ENCODE assay signal across 9 cellular contexts in genomic region chr10:46992794-46993552, GRCh38.
DNase-seq lines count a peak whose midpoint lies in the region; ATAC-seq, FAIRE-seq and TF ChIP-seq lines count a peak whose summit lies in the region.
"Had no signal": no experiment of that assay in that cellular context is flagged by ENCODE, and none has a peak within 500 bp of the region (broad histone marks: within the 10 kb centered on the region; RNA-seq: fewer than 3 reads in every experiment).

No MANE protein-coding gene starts in this region.

- H3K36me3 ChIP-seq in A673 (ENCODE audit: insufficient read depth, low read length, poor library complexity, severe bottlenecking) (no peaks in the 10 kb centered on the region), fibroblast of lung (ENCODE audit: control insufficient read depth, insufficient read depth, low read length) (no peaks in the 10 kb centered on the region), pancreas (no peaks in the 10 kb centered on the region)

- H3K9ac ChIP-seq in H9 (ENCODE audit: extremely low read depth, insufficient read length, low read length), result no peak overlapping the region
- H3K9ac ChIP-seq in fibroblast of lung (ENCODE audit: insufficient read depth, low read length), result no peak overlapping the region

- H2AFZ ChIP-seq in H9 (ENCODE audit: low read length), result peak overlapping the region; percentile 78
- H2AFZ ChIP-seq in fibroblast of lung (ENCODE audit: low read length), result peak overlapping the region; percentile 55

- H3K4me2 ChIP-seq in H9 (ENCODE audit: insufficient read depth, insufficient read length, low read length), result no peak overlapping the region
- H3K4me2 ChIP-seq in fibroblast of lung (ENCODE audit: extremely low read depth, insufficient read depth, low read length), result peak overlapping the region; percentile 15

- H3K4me1 Mint-ChIP-seq in H9, result peaks cover 6 to 12% of the 10 kb centered on the region in 2 experiments

- intact Hi-C loops in A673 (cut with micrococcal nuclease; ENCODE audit: unreplicated experiment), result no loop called here
- intact Hi-C loops in pancreas (cut with DNase I), result no loop called here

- CTCF ChIA-PET in A673 (lab: Charles Lee), result interaction anchor here (1.0 kb wide), 1 partner anchor 319 kb away, joined by 4 read pairs; no protein-coding TSS in a partner anchor

- no peak overlapping the region for H2BK12ac ChIP-seq in H9 (ENCODE audit: insufficient read length, low read depth, low read length)

- H3K4ac ChIP-seq in H9 (ENCODE audit: low read depth, low read length), result no peak overlapping the region

- no peak overlapping the region for H4K5ac ChIP-seq in H9 (ENCODE audit: insufficient read length, low read depth, low read length)

- H3K4me3 Mint-ChIP-seq in H9, result no peak overlapping the region
- H3K4me3 Mint-ChIP-seq: dendritic cell treated with granulocyte-macrophage colony-stimulating factor and Interleukin-4, amounts not matched to agents 40 ng/mL and 50 ng/mL, for 4 days had no signal

- H2BK20ac ChIP-seq in H9 (ENCODE audit: low read depth, low read length, poor library complexity, severe bottlenecking), result no peak overlapping the region

- FAIRE-seq in pancreas (lab: Jason Lieb, UNC), result no peak

- peaks cover 0 to 4% (median 2%) of the 10 kb centered on the region in 3 experiments; a peak in 1 of 7 replicates for H3K36me3 Mint-ChIP-seq in H9 (ENCODE audit: insufficient read depth in 1 of 3, low read depth in 3 of 3)

- BruUV-seq in A673 (replicated peaks; lab: Mats Ljungman, UMichigan), result no TSS peak

- H2AK5ac ChIP-seq in H9 (ENCODE audit: insufficient read length, low read length), result no peak overlapping the region

- no CpG with 5 or more reads among the region's 7 CpGs for WGBS in H9 (ENCODE audit: extremely low coverage, insufficient read length, low lambda C conversion rate)
- 71 to 79% methylated on average over 7 of the region's 7 CpGs for WGBS in pancreas, 2 donors

- H3K79me1 ChIP-seq in H9 (ENCODE audit: insufficient read depth, low read depth, low read length, poor library complexity, severe bottlenecking), result no peaks in the 10 kb centered on the region

- no peak overlapping the region for H2BK15ac ChIP-seq in H9 (ENCODE audit: low read depth, low read length)

- no peaks in the 10 kb centered on the region for H3K79me2 ChIP-seq in H9 (ENCODE audit: insufficient read depth, low read length)
- no peaks in the 10 kb centered on the region for H3K79me2 ChIP-seq in fibroblast of lung (ENCODE audit: control insufficient read depth, insufficient read depth, low read length)

- H3K23ac ChIP-seq in H9 (ENCODE audit: insufficient read length, low read depth, low read length), result no peak overlapping the region

- H4K91ac ChIP-seq in H9 (ENCODE audit: insufficient read length, low read depth, low read length), result no peak overlapping the region

- no peaks in the 10 kb centered on the region for H3K27me3 Mint-ChIP-seq in H9 (ENCODE audit: low read depth)
- H3K27me3 Mint-ChIP-seq: dendritic cell treated with granulocyte-macrophage colony-stimulating factor and Interleukin-4, amounts not matched to agents 40 ng/mL and 50 ng/mL, for 4 days had no signal

- H3K27ac Mint-ChIP-seq in H9, result peak overlapping the region in 1 of 3 experiments; percentile 88; a peak in 2 of 7 replicates
- H3K27ac Mint-ChIP-seq: dendritic cell treated with granulocyte-macrophage colony-stimulating factor and Interleukin-4, amounts not matched to agents 40 ng/mL and 50 ng/mL, for 4 days had no signal

- H3K27me3 ChIP-seq in A673 (replicated peaks; ENCODE audit: insufficient read depth, low read depth, low read length, poor library complexity), result no peaks in the 10 kb centered on the region
- H3K27me3 ChIP-seq in H9 (ENCODE audit: insufficient read depth, low read length), result no peaks in the 10 kb centered on the region
- no peaks in the 10 kb centered on the region for H3K27me3 ChIP-seq in fibroblast of lung (ENCODE audit: control insufficient read depth, insufficient read depth, low read length)
- no peaks in the 10 kb centered on the region for H3K27me3 ChIP-seq in pancreas

- DNase-seq in A673 (ENCODE audit: low spot score) (peak; percentile 55), H9 (peak; percentile 50), RPMI7951 (ENCODE audit: low read depth) (peak; percentile 32), fibroblast of lung (ENCODE audit: low read depth in 2 of 2) (peak; percentile 34 to 67), pancreas (no peak), NCI-H1048 (lab: John Stamatoyannopoulos, UW) (no peak), OCI-M2 (lab: John Stamatoyannopoulos, UW; ENCODE audit: unreplicated experiment) (no peak)
- DNase-seq in activated CD8-positive, alpha-beta memory T cell treated with anti-CD3 and anti-CD28 coated beads, Interleukin-2, amount 50 U/mL, for 48 hours, result no peak

- no peaks in the 10 kb centered on the region for H4K20me1 ChIP-seq in H9 (ENCODE audit: control insufficient read depth, insufficient read depth, insufficient read length)
- no peaks in the 10 kb centered on the region for H4K20me1 ChIP-seq in fibroblast of lung (ENCODE audit: control insufficient read depth, extremely low read depth, insufficient read depth, low read length)

- H4K8ac ChIP-seq in H9 (replicated peaks; ENCODE audit: insufficient read length, low read depth, low read length), result no peak overlapping the region

- H3K4me3 ChIP-seq in A673 (ENCODE audit: low read depth, low read length, poor library complexity, severe bottlenecking), result no peak overlapping the region
- H3K4me3 ChIP-seq in fibroblast of lung (replicated peaks in 1 of 4; ENCODE audit: control extremely low read depth in 1 of 4, insufficient read depth in 1 of 4, low read depth in 3 of 4, low read length in 4 of 4), result no peak overlapping the region
- no peak overlapping the region for H3K4me3 ChIP-seq in pancreas

- ATAC-seq in pancreas, result peak; percentile 46 to 82 (median 70)

- H3K18ac ChIP-seq in H9 (ENCODE audit: insufficient read length, low read depth, low read length), result peak overlapping the region; percentile 79

- H3T11ph ChIP-seq in H9 (ENCODE audit: low read length), result no peak overlapping the region

- H3K23me2 ChIP-seq in H9 (ENCODE audit: insufficient read length, low read depth, low read length, poor library complexity, severe bottlenecking), result no peaks in the 10 kb centered on the region

- no peak overlapping the region for H2BK120ac ChIP-seq in H9 (ENCODE audit: low read depth, low read length, poor library complexity, severe bottlenecking)

- no peaks in the 10 kb centered on the region for H3K4me1 ChIP-seq in A673 (ENCODE audit: insufficient read depth, low read length, poor library complexity, severe bottlenecking)
- H3K4me1 ChIP-seq in H9 (ENCODE audit: insufficient read depth, low read length), result no peaks in the 10 kb centered on the region; the same call in 1 of the 2 replicates
- H3K4me1 ChIP-seq in fibroblast of lung (ENCODE audit: control insufficient read depth, extremely low read depth, insufficient read depth, low read length), result no peaks in the 10 kb centered on the region
- H3K4me1 ChIP-seq in pancreas, result no peaks in the 10 kb centered on the region

- peaks cover 3 to 8% of the 10 kb centered on the region in 2 experiments; a peak in 3 of 5 replicates for H3K9me3 Mint-ChIP-seq in H9

- POLR2A ChIA-PET in A673 (lab: Charles Lee; ENCODE audit: low non-redundant PET), result no interaction called here

- H3K27ac ChIP-seq in A673 (ENCODE audit: low read depth, low read length, poor library complexity, severe bottlenecking) (no peak overlapping the region), H9 (ENCODE audit: insufficient read length, low read depth, low read length) (no peak overlapping the region), fibroblast of lung (ENCODE audit: insufficient read depth, low read length) (no peak overlapping the region), pancreas (no peak overlapping the region)

- peak overlapping the region; percentile 64; the same call in 1 of the 2 replicates for H3K14ac ChIP-seq in H9 (ENCODE audit: insufficient read depth, low read length)

- H3K9me3 ChIP-seq in A673 (ENCODE audit: low read depth, low read length, poor library complexity, severe bottlenecking), result no peaks in the 10 kb centered on the region
- H3K9me3 ChIP-seq in H9 (ENCODE audit: control insufficient read depth, low read depth, low read length), result no peaks in the 10 kb centered on the region
- H3K9me3 ChIP-seq in fibroblast of lung (ENCODE audit: control insufficient read depth, insufficient read depth, low read depth, low read length), result no peaks in the 10 kb centered on the region
- no peaks in the 10 kb centered on the region for H3K9me3 ChIP-seq in pancreas

- no peak overlapping the region for H3K56ac ChIP-seq in H9 (ENCODE audit: insufficient read length, low read depth, low read length)

- TF ChIP-seq CTCF in A673 (conservative IDR thresholded peaks at IDR 0.05; ENCODE audit: low read depth, low read length) (peak; percentile 56), H9 (conservative IDR thresholded peaks at IDR 0.05) (peak; percentile 60), fibroblast of lung (conservative IDR thresholded peaks at IDR 0.05 in 1 of 2, IDR thresholded peaks at IDR 0.05 in 1 of 2; ENCODE audit: low read depth in 1 of 2, low read length in 2 of 2) (peak; percentile 54 to 65), pancreas (IDR thresholded peaks at IDR 0.05) (no peak)

- H2BK5ac ChIP-seq in H9 (ENCODE audit: insufficient read length, low read length), result no peak overlapping the region

Comparison
In these comparisons a context has a peak if more than half of its experiments do, and no peak if none do; other contexts are left out.
1. DNase-seq: peak in A673 (single experiment), H9 (single experiment), RPMI7951 (single experiment) and fibroblast of lung (2 of 2); none in pancreas (0 of 6), activated CD8-positive, alpha-beta memory T cell treated with anti-CD3 and anti-CD28 coated beads, Interleukin-2, amount 50 U/mL, for 48 hours (single experiment), NCI-H1048 (single experiment) and OCI-M2 (single experiment).
2. CTCF ChIP-seq: peak in A673 (single experiment), H9 (single experiment) and fibroblast of lung (2 of 2); none in pancreas (0 of 4).